ENCODE assay signal across 10 cellular contexts in genomic region chr5:102453716-102454115, GRCh38. TPM values are rescaled to one million over a fixed set of nuclear protein-coding genes. Genes with fewer than 3 reads are reported as not detected.
DNase-seq lines count a peak whose midpoint lies in the region; ATAC-seq and TF ChIP-seq lines count a peak whose summit lies in the region.
"Had no signal": no experiment of that assay in that cellular context is flagged by ENCODE, and none has a peak within 500 bp of the region (broad histone marks: within the 10 kb centered on the region; RNA-seq: fewer than 3 reads in every experiment).

No MANE protein-coding gene starts in this region.

- no peak overlapping the region for H3K18ac ChIP-seq in mesenchymal stem cell (ENCODE audit: low read depth in 1 of 2, low read length in 2 of 2)

- no peak overlapping the region for H2BK120ac ChIP-seq in mesenchymal stem cell (ENCODE audit: low read depth, low read length)

- H3K9me2 ChIP-seq in Loucy (replicated peaks; ENCODE audit: low read depth, low read length), result no peaks in the 10 kb centered on the region

- no peak overlapping the region for H3K23ac ChIP-seq in mesenchymal stem cell (ENCODE audit: low read length in 2 of 2)

- TF ChIP-seq CTCF in Loucy (conservative IDR thresholded peaks at IDR 0.05; ENCODE audit: low read length), result no peak

- no peaks in the 10 kb centered on the region for H3K79me2 ChIP-seq in Loucy (ENCODE audit: insufficient read depth, low read length)

- H4K8ac ChIP-seq in mesenchymal stem cell (ENCODE audit: low read length), result no peak overlapping the region

- H3K4me2 ChIP-seq in Loucy (ENCODE audit: low read depth, low read length, poor library complexity, severe bottlenecking) (peak overlapping the region; percentile 72), mesenchymal stem cell (ENCODE audit: low read length, poor library complexity, severe bottlenecking) (no peak overlapping the region)

- no peak overlapping the region for H2BK12ac ChIP-seq in mesenchymal stem cell (ENCODE audit: low read length in 2 of 2)

- no peak overlapping the region for H2AK5ac ChIP-seq in mesenchymal stem cell (ENCODE audit: low read length, severe bottlenecking)

- H3K9ac ChIP-seq in Loucy (ENCODE audit: low read depth, low read length, poor library complexity, severe bottlenecking) (peak overlapping the region; percentile 52), mesenchymal stem cell (ENCODE audit: low read length) (peak overlapping the region; percentile 65)

- peak; percentile 82 for ATAC-seq in GM19035 (IDR thresholded peaks at IDR 0.05; ENCODE audit: unreplicated experiment)
- peak; percentile 88 for ATAC-seq in HG02642 (IDR thresholded peaks at IDR 0.05; ENCODE audit: poor library complexity, unreplicated experiment)
- ATAC-seq in Right ventricle myocardium superior (ENCODE audit: poor library complexity), result no peak

- H3K36me3 ChIP-seq in Loucy (ENCODE audit: insufficient read depth, low read length) (no peaks in the 10 kb centered on the region), mesenchymal stem cell (ENCODE audit: control insufficient read depth in 1 of 2, insufficient read depth in 2 of 2, low read depth in 1 of 2, low read length in 2 of 2) (no peaks in the 10 kb centered on the region)
- H3K36me3 ChIP-seq: brain microvascular endothelial cell had no signal

- H3K4ac ChIP-seq in mesenchymal stem cell (ENCODE audit: low read depth in 1 of 2, low read length in 2 of 2), result no peak overlapping the region

- H2BK5ac ChIP-seq in mesenchymal stem cell (ENCODE audit: low read depth, low read length, poor library complexity, severe bottlenecking), result no peak overlapping the region

- H3K4me1 ChIP-seq in Loucy (ENCODE audit: insufficient read depth, low read length, poor library complexity, severe bottlenecking) (peaks cover 5% of the 10 kb centered on the region), mesenchymal stem cell (ENCODE audit: control insufficient read depth, insufficient read depth, low read depth, low read length) (no peaks in the 10 kb centered on the region)

- H4K20me1 ChIP-seq in Loucy (ENCODE audit: insufficient read depth, low read length, poor library complexity, severe bottlenecking), result no peaks in the 10 kb centered on the region

- H3K27ac ChIP-seq in mesenchymal stem cell (ENCODE audit: low read length, poor library complexity, severe bottlenecking), result no peak overlapping the region
- H3K27ac ChIP-seq: brain microvascular endothelial cell, SK-N-MC had no signal

- DNase-seq in mesenchymal stem cell (peak; percentile 41), Right ventricle myocardium superior (no peak), AG08395 (ENCODE audit: low spot score) (no peak)
- no peak for DNase-seq in effector CD8-positive, alpha-beta T cell (lab: John Stamatoyannopoulos, UW)
- DNase-seq: brain microvascular endothelial cell had no signal

- H2AFZ ChIP-seq in Loucy (ENCODE audit: low read length), result peak overlapping the region; percentile 98
- H2AFZ ChIP-seq in mesenchymal stem cell (ENCODE audit: low read depth, low read length), result no peak overlapping the region

- H3K27me3 ChIP-seq in Loucy (ENCODE audit: insufficient read depth, low read length, poor library complexity, severe bottlenecking), result no peaks in the 10 kb centered on the region
- H3K27me3 ChIP-seq in mesenchymal stem cell (ENCODE audit: control insufficient read depth in 1 of 2, insufficient read depth in 1 of 2, low read length in 2 of 2), result no peaks in the 10 kb centered on the region
- H3K27me3 ChIP-seq: brain microvascular endothelial cell had no signal

- intact Hi-C loops in Right ventricle myocardium superior (cut with DNase I), result no loop called here

- H3K9me3 ChIP-seq in Loucy (ENCODE audit: insufficient read depth, low read depth, low read length), result no peaks in the 10 kb centered on the region
- H3K9me3 ChIP-seq in mesenchymal stem cell (ENCODE audit: control insufficient read depth, low read length), result no peaks in the 10 kb centered on the region

- no peak overlapping the region for H3K14ac ChIP-seq in mesenchymal stem cell (ENCODE audit: low read length in 2 of 2)

- H3K4me3 ChIP-seq in Loucy (ENCODE audit: low read length, poor library complexity, severe bottlenecking) (peak overlapping the region; percentile 66), mesenchymal stem cell (ENCODE audit: insufficient read depth in 1 of 2, low read depth in 1 of 2, low read length in 2 of 2) (peak overlapping the region in 1 of 2 experiments; percentile 56)
- H3K4me3 ChIP-seq: SK-N-MC had no signal

- H3K79me1 ChIP-seq in mesenchymal stem cell (replicated peaks; ENCODE audit: low read length, poor library complexity, severe bottlenecking), result no peaks in the 10 kb centered on the region

- H4K91ac ChIP-seq in mesenchymal stem cell (ENCODE audit: low read length), result no peak overlapping the region

- no peaks in the 10 kb centered on the region for H3F3A ChIP-seq in Loucy (ENCODE audit: low read depth)

- no peak overlapping the region for H2BK15ac ChIP-seq in mesenchymal stem cell (ENCODE audit: low read depth, poor library complexity, severe bottlenecking)

RNA-seq across cellular contexts. Expression of gene SLCO6A1, which starts 45.1 kb away (rescaled TPM):
- polyA plus RNA-seq in mesenchymal stem cell (2013, experiment 1 of 2), result not detected
- polyA plus RNA-seq in mesenchymal stem cell (2013, experiment 2 of 2), result not detected
- not detected for total RNA-seq in Right ventricle myocardium superior
- polyA plus RNA-seq: keratinocyte had no signal
